11 cellular contexts compared by ENCODE assay signal in the genomic region with DNA sequence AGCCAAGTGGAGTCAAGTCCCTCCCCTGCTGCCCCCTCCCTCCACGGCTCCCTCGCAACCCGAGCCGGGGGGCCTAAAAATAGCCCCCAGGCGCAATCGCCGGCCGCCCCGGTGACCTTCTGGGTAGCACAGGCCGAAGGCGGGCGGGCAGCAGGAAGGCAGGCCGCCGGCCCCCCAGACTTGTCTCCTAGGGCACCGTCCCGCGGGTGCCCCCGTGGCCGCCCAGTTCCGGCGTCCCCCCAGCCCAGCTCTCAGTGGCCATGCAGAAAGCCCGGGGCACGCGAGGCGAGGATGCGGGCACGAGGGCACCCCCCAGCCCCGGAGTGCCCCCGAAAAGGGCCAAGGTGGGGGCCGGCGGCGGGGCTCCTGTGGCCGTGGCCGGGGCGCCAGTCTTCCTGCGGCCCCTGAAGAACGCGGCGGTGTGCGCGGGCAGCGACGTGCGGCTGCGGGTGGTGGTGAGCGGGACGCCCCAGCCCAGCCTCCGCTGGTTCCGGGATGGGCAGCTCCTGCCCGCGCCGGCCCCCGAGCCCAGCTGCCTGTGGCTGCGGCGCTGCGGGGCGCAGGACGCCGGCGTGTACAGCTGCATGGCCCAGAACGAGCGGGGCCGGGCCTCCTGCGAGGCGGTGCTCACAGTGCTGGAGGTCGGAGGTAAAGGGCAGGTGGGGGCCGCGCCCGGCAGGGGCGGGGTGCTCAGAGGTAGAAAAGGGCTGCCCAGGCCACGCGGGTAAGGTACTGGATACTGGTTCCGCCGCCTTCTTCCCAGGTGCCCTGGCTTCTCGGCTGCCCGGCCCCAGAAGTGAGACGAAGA. TPM values are rescaled to one million over a fixed set of nuclear protein-coding genes. Genes with fewer than 3 reads are reported as not detected.
DNase-seq lines count a peak whose midpoint lies in the region; ATAC-seq, FAIRE-seq and TF ChIP-seq lines count a peak whose summit lies in the region.
"Had no signal": no experiment of that assay in that cellular context is flagged by ENCODE, and none has a peak within 500 bp of the region (broad histone marks: within the 10 kb centered on the region; RNA-seq: fewer than 3 reads in every experiment).

Gene SPEG, plus strand, starts transcription at position 126 of the 808 bp plus-strand sequence. Its CDS starts 135 bp downstream, at position 261.

- DNase-seq in COLO668 (lab: John Stamatoyannopoulos, UW; ENCODE audit: unreplicated experiment) (peak; percentile 47), WTC11 (ENCODE audit: low spot score) (peak; percentile 44), right atrium auricular region (ENCODE audit: low spot score) (no peak), pancreas (no peak)
- DNase-seq: activated CD4-positive, alpha-beta memory T cell treated with anti-CD3 and anti-CD28 coated beads, Interleukin-2, amount 10 ng/mL, durations not matched to agents 7 days and 5 days; DMS 273 treated with DMSO at 0.1 percent for 48 hours; NCI-H748 treated with DMSO at 0.1 percent for 48 hours had no signal

- H3K27ac Mint-ChIP-seq in WTC11 = 0 out of 2 replicates have a peak within 1 kb of the TSS, but pooled peaks have one; percentile 33
- H3K27ac Mint-ChIP-seq: activated CD4-positive, alpha-beta memory T cell treated with anti-CD3 and anti-CD28 coated beads, Interleukin-2, amount 10 ng/mL, durations not matched to agents 7 days and 5 days had no signal

- peak within 1 kb of the TSS; percentile 89 to 93 for H3K27ac ChIP-seq in right atrium auricular region
- H3K27ac ChIP-seq in pancreas = no peak within 1 kb of the TSS

- ATAC-seq in WTC11 (peak; percentile 12), pancreas (peak; percentile 24 to 69 (median 40)), GM19455 (IDR thresholded peaks at IDR 0.05; ENCODE audit: unreplicated experiment) (no peak), GM18907 (IDR thresholded peaks at IDR 0.05; ENCODE audit: unreplicated experiment) (no peak), GM19328 (IDR thresholded peaks at IDR 0.05; ENCODE audit: unreplicated experiment) (no peak), HG03039 (IDR thresholded peaks at IDR 0.05; ENCODE audit: unreplicated experiment) (no peak)

- peak within 1 kb of the TSS; percentile 46 to 58 for H3K4me3 ChIP-seq in right atrium auricular region
- peak within 1 kb of the TSS in 1 of 4 donors; percentile 23 for H3K4me3 ChIP-seq in pancreas

- H3K9me3 Mint-ChIP-seq in WTC11 = no peaks in the 10 kb centered on the region
- H3K9me3 Mint-ChIP-seq: activated CD4-positive, alpha-beta memory T cell treated with anti-CD3 and anti-CD28 coated beads, Interleukin-2, amount 10 ng/mL, durations not matched to agents 7 days and 5 days had no signal

- H3K4me3 Mint-ChIP-seq in WTC11 = peak within 1 kb of the TSS; percentile 71
- H3K4me3 Mint-ChIP-seq: activated CD4-positive, alpha-beta memory T cell treated with anti-CD3 and anti-CD28 coated beads, Interleukin-2, amount 10 ng/mL, durations not matched to agents 7 days and 5 days had no signal

- no peaks in the 10 kb centered on the region for H3K36me3 ChIP-seq in right atrium auricular region
- H3K36me3 ChIP-seq in pancreas = no peaks in the 10 kb centered on the region

- H3K4me1 Mint-ChIP-seq in WTC11 = peaks cover 8% of the 10 kb centered on the region
- H3K4me1 Mint-ChIP-seq: activated CD4-positive, alpha-beta memory T cell treated with anti-CD3 and anti-CD28 coated beads, Interleukin-2, amount 10 ng/mL, durations not matched to agents 7 days and 5 days had no signal

- FAIRE-seq in pancreas (lab: Jason Lieb, UNC) = no peak

- H3K9me3 ChIP-seq in right atrium auricular region (no peaks in the 10 kb centered on the region), pancreas (no peaks in the 10 kb centered on the region)

- H3K27me3 ChIP-seq in right atrium auricular region (no peaks in the 10 kb centered on the region), pancreas (peaks cover 0 to 5% (median 0%) of the 10 kb centered on the region in 4 donors)

- 13 to 20% methylated on average over 45 to 77 of the region's 77 CpGs for WGBS in pancreas, 2 donors

- POLR2A ChIA-PET in WTC11 (lab: Charles Lee) = interaction anchor here (0.7 to 1.4 kb wide), 2 partner anchors 26 to 47 kb away, joined by 4 to 5 read pairs; partner anchors contain the start of gene DNPEP

- peaks cover 19% of the 10 kb centered on the region for H3K27me3 Mint-ChIP-seq in WTC11 (ENCODE audit: low read depth)

- TF ChIP-seq CTCF in WTC11 (IDR thresholded peaks at IDR 0.05) (no peak), right atrium auricular region (IDR thresholded peaks at IDR 0.05) (no peak), pancreas (IDR thresholded peaks at IDR 0.05) (no peak)

- intact Hi-C loops in pancreas (cut with DNase I) = no loop called here

- peaks cover 0 to 30% of the 10 kb centered on the region in 2 donors for H3K4me1 ChIP-seq in right atrium auricular region
- no peaks in the 10 kb centered on the region for H3K4me1 ChIP-seq in pancreas

- CTCF ChIA-PET in WTC11 (lab: Charles Lee) = interaction anchor here (0.6 to 6.7 kb wide), 29 partner anchors 7 to 163 kb away, joined by 3 to 119 read pairs (median 12); partner anchors contain the start of genes CHPF, DES, DNPEP and GMPPA

- no peaks in the 10 kb centered on the region for H3K36me3 Mint-ChIP-seq in WTC11

TF ChIP-seq in WTC11, 78 proteins besides CTCF, POLR2A, EP300 and RAD21 (continues in another document):
- TF ChIP-seq SOX15 (CRISPR knock-in tag; IDR thresholded peaks at IDR 0.05) = no peak
- no peak for TF ChIP-seq JUN (CRISPR knock-in tag; IDR thresholded peaks at IDR 0.05)
- TF ChIP-seq, protein P1, sequence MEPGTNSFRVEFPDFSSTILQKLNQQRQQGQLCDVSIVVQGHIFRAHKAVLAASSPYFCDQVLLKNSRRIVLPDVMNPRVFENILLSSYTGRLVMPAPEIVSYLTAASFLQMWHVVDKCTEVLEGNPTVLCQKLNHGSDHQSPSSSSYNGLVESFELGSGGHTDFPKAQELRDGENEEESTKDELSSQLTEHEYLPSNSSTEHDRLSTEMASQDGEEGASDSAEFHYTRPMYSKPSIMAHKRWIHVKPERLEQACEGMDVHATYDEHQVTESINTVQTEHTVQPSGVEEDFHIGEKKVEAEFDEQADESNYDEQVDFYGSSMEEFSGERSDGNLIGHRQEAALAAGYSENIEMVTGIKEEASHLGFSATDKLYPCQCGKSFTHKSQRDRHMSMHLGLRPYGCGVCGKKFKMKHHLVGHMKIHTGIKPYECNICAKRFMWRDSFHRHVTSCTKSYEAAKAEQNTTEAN (CRISPR knock-in tag; IDR thresholded peaks at IDR 0.05) = no peak
- TF ChIP-seq ZSCAN18 (CRISPR knock-in tag; IDR thresholded peaks at IDR 0.05) = no peak
- TF ChIP-seq, protein P2, sequence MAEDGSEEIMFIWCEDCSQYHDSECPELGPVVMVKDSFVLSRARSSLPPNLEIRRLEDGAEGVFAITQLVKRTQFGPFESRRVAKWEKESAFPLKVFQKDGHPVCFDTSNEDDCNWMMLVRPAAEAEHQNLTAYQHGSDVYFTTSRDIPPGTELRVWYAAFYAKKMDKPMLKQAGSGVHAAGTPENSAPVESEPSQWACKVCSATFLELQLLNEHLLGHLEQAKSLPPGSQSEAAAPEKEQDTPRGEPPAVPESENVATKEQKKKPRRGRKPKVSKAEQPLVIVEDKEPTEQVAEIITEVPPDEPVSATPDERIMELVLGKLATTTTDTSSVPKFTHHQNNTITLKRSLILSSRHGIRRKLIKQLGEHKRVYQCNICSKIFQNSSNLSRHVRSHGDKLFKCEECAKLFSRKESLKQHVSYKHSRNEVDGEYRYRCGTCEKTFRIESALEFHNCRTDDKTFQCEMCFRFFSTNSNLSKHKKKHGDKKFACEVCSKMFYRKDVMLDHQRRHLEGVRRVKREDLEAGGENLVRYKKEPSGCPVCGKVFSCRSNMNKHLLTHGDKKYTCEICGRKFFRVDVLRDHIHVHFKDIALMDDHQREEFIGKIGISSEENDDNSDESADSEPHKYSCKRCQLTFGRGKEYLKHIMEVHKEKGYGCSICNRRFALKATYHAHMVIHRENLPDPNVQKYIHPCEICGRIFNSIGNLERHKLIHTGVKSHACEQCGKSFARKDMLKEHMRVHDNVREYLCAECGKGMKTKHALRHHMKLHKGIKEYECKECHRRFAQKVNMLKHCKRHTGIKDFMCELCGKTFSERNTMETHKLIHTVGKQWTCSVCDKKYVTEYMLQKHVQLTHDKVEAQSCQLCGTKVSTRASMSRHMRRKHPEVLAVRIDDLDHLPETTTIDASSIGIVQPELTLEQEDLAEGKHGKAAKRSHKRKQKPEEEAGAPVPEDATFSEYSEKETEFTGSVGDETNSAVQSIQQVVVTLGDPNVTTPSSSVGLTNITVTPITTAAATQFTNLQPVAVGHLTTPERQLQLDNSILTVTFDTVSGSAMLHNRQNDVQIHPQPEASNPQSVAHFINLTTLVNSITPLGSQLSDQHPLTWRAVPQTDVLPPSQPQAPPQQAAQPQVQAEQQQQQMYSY (CRISPR knock-in tag; IDR thresholded peaks at IDR 0.05) = peak; percentile 63
- TF ChIP-seq TEAD4 (CRISPR knock-in tag; IDR thresholded peaks at IDR 0.05) = no peak
- no peak for TF ChIP-seq ZNF416 (CRISPR knock-in tag; IDR thresholded peaks at IDR 0.05)
- no peak for TF ChIP-seq ZNF263 (CRISPR knock-in tag; IDR thresholded peaks at IDR 0.05; ENCODE audit: low read depth)
- no peak for TF ChIP-seq SMAD4 (CRISPR knock-in tag; IDR thresholded peaks at IDR 0.05)
- TF ChIP-seq ZNF671 (CRISPR knock-in tag; IDR thresholded peaks at IDR 0.05) = no peak

RNA-seq across cellular contexts. Expression of gene SPEG, which starts in this region (rescaled TPM):
- 55.3 to 62.7 TPM (median 57.8 TPM) in 3 replicates for total RNA-seq in WTC11 (2021)
- total RNA-seq in right atrium auricular region = 10 to 100 TPM; 82.2 to 90.8 TPM
- total RNA-seq in pancreas = 1 to 10 TPM; 2.6 to 4.9 (median 3.6) TPM
- polyA plus RNA-seq in pancreas = 10 to 100 TPM; 21.9 to 33.3 TPM

Comparison
In these comparisons a context has a peak if more than half of its experiments do, and no peak if none do; other contexts are left out.
1. DNase-seq: peak in COLO668 (single experiment) and WTC11 (single experiment); none in right atrium auricular region (single experiment) and pancreas (0 of 6).
2. ATAC-seq: peak in WTC11 (single experiment) and pancreas (4 of 4); none in GM19455 (single experiment), GM18907 (single experiment), GM19328 (single experiment) and HG03039 (single experiment).
3. H3K27ac ChIP-seq: peak in right atrium auricular region (2 of 2); none in pancreas (0 of 4).